17 cellular contexts compared by ENCODE assay signal in genomic region chr19:10339977-10340376, GRCh38. TPM values are rescaled to one million over a fixed set of nuclear protein-coding genes. Genes with fewer than 3 reads are reported as not detected.
DNase-seq lines count a peak whose midpoint lies in the region; ATAC-seq, FAIRE-seq and TF ChIP-seq lines count a peak whose summit lies in the region.
"Had no signal": no experiment of that assay in that cellular context is flagged by ENCODE, and none has a peak within 500 bp of the region (broad histone marks: within the 10 kb centered on the region; RNA-seq: fewer than 3 reads in every experiment).

No MANE protein-coding gene starts in this region.

- DNase-seq in HepG2 (ENCODE audit: low spot score) (no peak), right lobe of liver (no peak), OCI-LY7 (ENCODE audit: low spot score) (no peak), upper lobe of right lung (no peak), GM10266 (ENCODE audit: extremely low spot score) (no peak), ACHN (no peak), foreskin melanocyte (no peak)
- DNase-seq: DMS153, kidney glomerular epithelial cell, NCI-H1417 treated with DMSO at 0.1 percent for 48 hours, NCI-H446 treated with DMSO at 0.1 percent for 48 hours, PC-9, SW 1271, tibial artery had no signal

- H3K9me3 ChIP-seq in HepG2 (ENCODE audit: low read length) = no peaks in the 10 kb centered on the region
- H3K9me3 ChIP-seq in right lobe of liver = no peaks in the 10 kb centered on the region
- H3K9me3 ChIP-seq in OCI-LY7 (ENCODE audit: low read length) = no peaks in the 10 kb centered on the region
- H3K9me3 ChIP-seq in upper lobe of right lung = no peaks in the 10 kb centered on the region
- H3K9me3 ChIP-seq: heart left ventricle, tibial artery had no signal

- peak overlapping the region; percentile 21 for H3K27ac Mint-ChIP-seq in dendritic cell treated with granulocyte-macrophage colony-stimulating factor and Interleukin-4, amounts not matched to agents 40 ng/mL and 50 ng/mL, for 4 days
- H3K27ac Mint-ChIP-seq: progenitor cell of endocrine pancreas had no signal

- H4K20me1 ChIP-seq in HepG2 (ENCODE audit: insufficient read depth, low read length) = no peaks in the 10 kb centered on the region
- no peaks in the 10 kb centered on the region for H4K20me1 ChIP-seq in OCI-LY7 (ENCODE audit: insufficient read depth, low read length)

- no peak for FAIRE-seq in HepG2 (lab: Jason Lieb, UNC)

- TF ChIP-seq EP300 in HepG2 (IDR thresholded peaks at IDR 0.05; ENCODE audit: low read depth in 2 of 2, low read length in 2 of 2) (no peak), HepG2 (CRISPR knock-in tag; IDR thresholded peaks at IDR 0.05; ENCODE audit: borderline replicate concordance) (no peak)

- no peaks in the 10 kb centered on the region for H3K9me3 Mint-ChIP-seq in dendritic cell treated with granulocyte-macrophage colony-stimulating factor and Interleukin-4, amounts not matched to agents 40 ng/mL and 50 ng/mL, for 4 days

- no peak for TF ChIP-seq POLR2A in HepG2 (IDR thresholded peaks at IDR 0.05; ENCODE audit: insufficient read depth in 1 of 2, low read depth in 2 of 2, low read length in 2 of 2)
- no peak for TF ChIP-seq POLR2A in right lobe of liver (IDR thresholded peaks at IDR 0.05)

- H3K79me2 ChIP-seq in HepG2 (ENCODE audit: insufficient read depth, low read length) = no peaks in the 10 kb centered on the region
- H3K79me2 ChIP-seq in OCI-LY7 (ENCODE audit: insufficient read depth, low read depth, low read length) = no peaks in the 10 kb centered on the region

- H3K4me2 ChIP-seq in HepG2 (ENCODE audit: low read depth, low read length) = no peak overlapping the region
- peak overlapping the region; percentile 82 for H3K4me2 ChIP-seq in OCI-LY7 (ENCODE audit: low read length)
- H3K4me2 ChIP-seq: PC-9 had no signal

- intact Hi-C loops in HepG2 (cut with micrococcal nuclease; ENCODE audit: unreplicated experiment) = loop anchor here (5.0 kb wide), 1 partner anchor 47 kb away; no protein-coding TSS in a partner anchor
- intact Hi-C loops in right lobe of liver (cut with DNase I) = loop anchor here in 1 of 2 donors (10.0 kb wide), 1 partner anchor 45 kb away; the partner anchor contains the start of gene TYK2
- intact Hi-C loops in OCI-LY7 (cut with micrococcal nuclease; ENCODE audit: unreplicated experiment) = loop anchor here (10.0 kb wide), 1 partner anchor 225 kb away; the partner anchor contains the start of genes CDKN2D and KRI1
- intact Hi-C loops in dendritic cell treated with granulocyte-macrophage colony-stimulating factor and Interleukin-4, amounts not matched to agents 40 ng/mL and 50 ng/mL, for 4 days (cut with micrococcal nuclease) = no loop called here
- intact Hi-C loops in upper lobe of right lung (cut with DNase I) = no loop called here

- BruUV-seq in HepG2 (replicated peaks; lab: Mats Ljungman, UMichigan) = no TSS peak
- BruUV-seq in OCI-LY7 (replicated peaks; lab: Mats Ljungman, UMichigan) = no TSS peak

- ATAC-seq in HepG2 (no peak), right lobe of liver (no peak), upper lobe of right lung (no peak)

- no peak for TF ChIP-seq RAD21 in HepG2 (CRISPR knock-in tag; IDR thresholded peaks at IDR 0.05)

- H3K4me1 ChIP-seq in HepG2 (ENCODE audit: insufficient read depth, low read length) (peaks cover 65% of the 10 kb centered on the region), right lobe of liver (peaks cover 0 to 18% (median 9%) of the 10 kb centered on the region in 4 donors), OCI-LY7 (ENCODE audit: insufficient read depth, low read length, poor library complexity, severe bottlenecking) (peaks cover 28% of the 10 kb centered on the region), upper lobe of right lung (no peaks in the 10 kb centered on the region)

- H3K4me3 ChIP-seq in HepG2 (replicated peaks in 1 of 3; ENCODE audit: insufficient read depth in 1 of 3, low read depth in 2 of 3, low read length in 3 of 3) = no peak overlapping the region
- H3K4me3 ChIP-seq in right lobe of liver = no peak overlapping the region
- H3K4me3 ChIP-seq in OCI-LY7 (ENCODE audit: low read depth, low read length, poor library complexity, severe bottlenecking) = peak overlapping the region; percentile 70
- no peak overlapping the region for H3K4me3 ChIP-seq in upper lobe of right lung
- H3K4me3 ChIP-seq: PC-9, tibial artery had no signal

- POLR2A ChIA-PET in HepG2 (lab: Yijun Ruan, JAX) = no interaction called here
- POLR2A ChIA-PET in OCI-LY7 (lab: Charles Lee) = interaction anchor here (1.0 to 1.1 kb wide), 2 partner anchors 10 to 52 kb away, joined by 5 to 6 read pairs; no protein-coding TSS in a partner anchor

- H3K9me2 ChIP-seq in OCI-LY7 (ENCODE audit: insufficient read depth, low read length) = no peaks in the 10 kb centered on the region

- H2AFZ ChIP-seq in HepG2 (ENCODE audit: low read length) = no peak overlapping the region
- peak overlapping the region; percentile 92 for H2AFZ ChIP-seq in OCI-LY7 (ENCODE audit: low read length)
- H2AFZ ChIP-seq: PC-9 had no signal

- in situ Hi-C loops in HepG2 (cut with HindIII; ENCODE audit: extremely low pct_ligation_motif_present, low pct_unique_long_range_greater_than_20kb) (loop anchor here (5.0 kb wide), 1 partner anchor 42 kb away; the partner anchor contains the start of gene TYK2), ACHN (cut with HindIII; ENCODE audit: low pct_ligation_motif_present, low pct_unique_long_range_greater_than_20kb, low sequenced_read_pairs) (no loop called here)

- CTCF ChIA-PET in HepG2 (lab: Yijun Ruan, JAX; ENCODE audit: low intra/inter-chr PET ratio, low total read pairs) (no interaction called here), OCI-LY7 (lab: Charles Lee; ENCODE audit: unreplicated experiment) (no interaction called here)

- WGBS in HepG2 (ENCODE audit: low lambda C conversion rate) = 68% methylated on average over 5 of the region's 5 CpGs
- WGBS in right lobe of liver (ENCODE audit: insufficient coverage, low coverage, low lambda C conversion rate, missing lambda C conversion rate) = 57% methylated on average over 1 of the region's 5 CpGs

- peaks cover 10% of the 10 kb centered on the region for H3K36me3 Mint-ChIP-seq in dendritic cell treated with granulocyte-macrophage colony-stimulating factor and Interleukin-4, amounts not matched to agents 40 ng/mL and 50 ng/mL, for 4 days (ENCODE audit: low read depth)

- no peaks in the 10 kb centered on the region for H3K27me3 Mint-ChIP-seq in dendritic cell treated with granulocyte-macrophage colony-stimulating factor and Interleukin-4, amounts not matched to agents 40 ng/mL and 50 ng/mL, for 4 days

- peaks cover 42% of the 10 kb centered on the region for H3K4me1 Mint-ChIP-seq in dendritic cell treated with granulocyte-macrophage colony-stimulating factor and Interleukin-4, amounts not matched to agents 40 ng/mL and 50 ng/mL, for 4 days (ENCODE audit: low read depth)

- H3K27ac ChIP-seq in HepG2 (ENCODE audit: extremely low read length, insufficient read depth, low read length) (no peak overlapping the region), right lobe of liver (no peak overlapping the region), OCI-LY7 (ENCODE audit: low read depth, low read length, poor library complexity, severe bottlenecking) (peak overlapping the region; percentile 52), upper lobe of right lung (peak overlapping the region; percentile 58)
- H3K27ac ChIP-seq: PC-9, tibial artery had no signal

- no peak overlapping the region for H3K4me3 Mint-ChIP-seq in dendritic cell treated with granulocyte-macrophage colony-stimulating factor and Interleukin-4, amounts not matched to agents 40 ng/mL and 50 ng/mL, for 4 days

- H3K9ac ChIP-seq in HepG2 (ENCODE audit: insufficient read depth, low read depth, low read length) = no peak overlapping the region

- H3K27me3 ChIP-seq in HepG2 (ENCODE audit: control insufficient read depth in 1 of 2, insufficient read depth in 2 of 2, low read length in 2 of 2) = peaks cover 1 to 3% of the 10 kb centered on the region in 2 experiments; a peak in 2 of 5 replicates
- H3K27me3 ChIP-seq in right lobe of liver = no peaks in the 10 kb centered on the region
- H3K27me3 ChIP-seq in upper lobe of right lung = no peaks in the 10 kb centered on the region
- H3K27me3 ChIP-seq: heart left ventricle, tibial artery had no signal

- H3K36me3 ChIP-seq in HepG2 (replicated peaks in 1 of 2; ENCODE audit: control insufficient read depth in 1 of 2, insufficient read depth in 2 of 2, low read length in 2 of 2) (no peaks in the 10 kb centered on the region), right lobe of liver (no peaks in the 10 kb centered on the region), OCI-LY7 (ENCODE audit: insufficient read depth, low read length) (no peaks in the 10 kb centered on the region), upper lobe of right lung (no peaks in the 10 kb centered on the region)
- H3K36me3 ChIP-seq: heart left ventricle, tibial artery had no signal

- TF ChIP-seq CTCF in HepG2 (CRISPR knock-in tag; IDR thresholded peaks at IDR 0.05) (no peak), right lobe of liver (IDR thresholded peaks at IDR 0.05) (no peak), OCI-LY7 (conservative IDR thresholded peaks at IDR 0.05; ENCODE audit: low read length) (no peak), upper lobe of right lung (IDR thresholded peaks at IDR 0.05) (no peak), GM10266 (IDR thresholded peaks at IDR 0.05; ENCODE audit: control insufficient read depth, insufficient read depth, low read depth, missing control alignments) (no peak)

RNA-seq across cellular contexts. Expression of gene ICAM3, which starts 0.6 kb away (rescaled TPM):
- 21.0 and 25.1 TPM in 2 replicates for total RNA-seq in HepG2 (2016; rRNA removed; fragmentation: Illumina TruSeq; extraction: Trizol)
- 30.5 and 37.9 TPM in 2 replicates for total RNA-seq in HepG2 (2016; cell fraction: cytosol; rRNA removed; fragmentation: Illumina TruSeq; extraction: Trizol; ENCODE audit: low read depth)
- 19.7 and 23.7 TPM in 2 replicates for total RNA-seq in HepG2 (2016; cell fraction: insoluble cytoplasmic fraction; rRNA removed; fragmentation: Illumina TruSeq; extraction: Trizol)
- total RNA-seq in HepG2 (2016; cell fraction: membrane; rRNA removed; fragmentation: Illumina TruSeq; extraction: Trizol) = 35.4 and 39.7 TPM in 2 replicates
- total RNA-seq in HepG2 (2016; cell fraction: nucleus; rRNA removed; fragmentation: Illumina TruSeq; extraction: Trizol) = 6.5 and 9.1 TPM in 2 replicates
- polyA plus RNA-seq in HepG2 (2011; rRNA removed) = 14.1 and 16.3 TPM in 2 replicates
- 14.0 and 19.9 TPM in 2 replicates for polyA plus RNA-seq in HepG2 (2011; cell fraction: cytosol; rRNA removed)
- polyA plus RNA-seq in HepG2 (2011; cell fraction: nucleus; rRNA removed) = 9.0 and 12.6 TPM in 2 replicates
- polyA plus RNA-seq in HepG2 (2012) = 7.0 and 10.0 TPM in 2 replicates
- polyA plus RNA-seq in HepG2 (2016; cell fraction: cytosol; fragmentation: Illumina TruSeq; extraction: Trizol; ENCODE audit: low read depth) = 38.1 and 51.4 TPM in 2 replicates
- 25.7 and 28.4 TPM in 2 replicates for polyA plus RNA-seq in HepG2 (2016; cell fraction: insoluble cytoplasmic fraction; fragmentation: Illumina TruSeq; extraction: Trizol; ENCODE audit: low read depth)
- 38.5 and 41.1 TPM in 2 replicates for polyA plus RNA-seq in HepG2 (2016; cell fraction: membrane; fragmentation: Illumina TruSeq; extraction: Trizol; ENCODE audit: low read depth)
- 16.9 and 17.0 TPM in 2 replicates for polyA plus RNA-seq in HepG2 (2016; cell fraction: nucleus; fragmentation: Illumina TruSeq; extraction: Trizol; ENCODE audit: insufficient read depth, low read depth)
- 16.1 and 18.5 TPM in 2 replicates for polyA minus RNA-seq in HepG2 (2011; rRNA and poly(A)+ RNA removed; ENCODE audit: low replicate concordance)
- 6.1 and 8.2 TPM in 2 replicates for polyA minus RNA-seq in HepG2 (2011; cell fraction: cytosol; rRNA and poly(A)+ RNA removed)
- 2.4 and 3.5 TPM in 2 replicates for polyA minus RNA-seq in HepG2 (2011; cell fraction: nucleus; rRNA and poly(A)+ RNA removed)
- 10 to 100 TPM; 11.4 to 35.5 (median 22.4) TPM for total RNA-seq in right lobe of liver
- total RNA-seq in OCI-LY7 (2014; rRNA removed; shearing (Covaris generic)) = 63.7 and 66.0 TPM in 2 replicates
- total RNA-seq in OCI-LY7 (2022) = 76.4 and 82.0 TPM in 2 replicates
- total RNA-seq in upper lobe of right lung = 23.8 TPM

RNA-seq across cellular contexts. Expression of gene RAVER1, which starts 6.6 kb away (rescaled TPM):
- total RNA-seq in HepG2 (2016; rRNA removed; fragmentation: Illumina TruSeq; extraction: Trizol) (7.9 and 17.7 TPM in 2 replicates), right lobe of liver (1 to 10 TPM; 5.2 to 9.5 (median 7.1) TPM), OCI-LY7 (2022) (90.7 and 95.8 TPM in 2 replicates), upper lobe of right lung (25.4 TPM)
- 1.7 and 2.4 TPM in 2 replicates for total RNA-seq in HepG2 (2016; cell fraction: cytosol; rRNA removed; fragmentation: Illumina TruSeq; extraction: Trizol; ENCODE audit: low read depth)
- 9.0 and 15.8 TPM in 2 replicates for total RNA-seq in HepG2 (2016; cell fraction: insoluble cytoplasmic fraction; rRNA removed; fragmentation: Illumina TruSeq; extraction: Trizol)
- 6.6 and 7.1 TPM in 2 replicates for total RNA-seq in HepG2 (2016; cell fraction: membrane; rRNA removed; fragmentation: Illumina TruSeq; extraction: Trizol)
- total RNA-seq in HepG2 (2016; cell fraction: nucleus; rRNA removed; fragmentation: Illumina TruSeq; extraction: Trizol) = 16.3 and 16.5 TPM in 2 replicates
- polyA plus RNA-seq in HepG2 (2011; rRNA removed) = 3.6 and 4.4 TPM in 2 replicates
- 1.7 and 2.5 TPM in 2 replicates for polyA plus RNA-seq in HepG2 (2011; cell fraction: cytosol; rRNA removed)
- polyA plus RNA-seq in HepG2 (2011; cell fraction: nucleus; rRNA removed) = 34.1 and 48.6 TPM in 2 replicates
- polyA plus RNA-seq in HepG2 (2012) = 12.1 and 12.9 TPM in 2 replicates
- 1.3 and 2.1 TPM in 2 replicates for polyA plus RNA-seq in HepG2 (2016; cell fraction: cytosol; fragmentation: Illumina TruSeq; extraction: Trizol; ENCODE audit: low read depth)
- 26.5 and 42.8 TPM in 2 replicates for polyA plus RNA-seq in HepG2 (2016; cell fraction: insoluble cytoplasmic fraction; fragmentation: Illumina TruSeq; extraction: Trizol; ENCODE audit: low read depth)
- 5.1 and 6.9 TPM in 2 replicates for polyA plus RNA-seq in HepG2 (2016; cell fraction: membrane; fragmentation: Illumina TruSeq; extraction: Trizol; ENCODE audit: low read depth)
- 40.7 and 45.3 TPM in 2 replicates for polyA plus RNA-seq in HepG2 (2016; cell fraction: nucleus; fragmentation: Illumina TruSeq; extraction: Trizol; ENCODE audit: insufficient read depth, low read depth)
- polyA minus RNA-seq in HepG2 (2011; rRNA and poly(A)+ RNA removed; ENCODE audit: low replicate concordance) = 7.6 and 34.8 TPM in 2 replicates
- polyA minus RNA-seq in HepG2 (2011; cell fraction: cytosol; rRNA and poly(A)+ RNA removed) = 17.3 and 17.5 TPM in 2 replicates
- polyA minus RNA-seq in HepG2 (2011; cell fraction: nucleus; rRNA and poly(A)+ RNA removed) = 10.9 and 15.5 TPM in 2 replicates
- total RNA-seq in OCI-LY7 (2014; rRNA removed; shearing (Covaris generic)) = 21.6 and 35.7 TPM in 2 replicates

RNA-seq across cellular contexts. Expression of gene FDX2, which starts 24.2 kb away (rescaled TPM):
- 21.0 and 22.6 TPM in 2 replicates for total RNA-seq in HepG2 (2016; rRNA removed; fragmentation: Illumina TruSeq; extraction: Trizol)
- 19.4 and 21.0 TPM in 2 replicates for total RNA-seq in HepG2 (2016; cell fraction: cytosol; rRNA removed; fragmentation: Illumina TruSeq; extraction: Trizol; ENCODE audit: low read depth)
- 19.6 and 21.9 TPM in 2 replicates for total RNA-seq in HepG2 (2016; cell fraction: insoluble cytoplasmic fraction; rRNA removed; fragmentation: Illumina TruSeq; extraction: Trizol)
- 26.6 and 29.0 TPM in 2 replicates for total RNA-seq in HepG2 (2016; cell fraction: membrane; rRNA removed; fragmentation: Illumina TruSeq; extraction: Trizol)
- total RNA-seq in HepG2 (2016; cell fraction: nucleus; rRNA removed; fragmentation: Illumina TruSeq; extraction: Trizol) = 10.0 and 11.9 TPM in 2 replicates
- 24.7 and 27.8 TPM in 2 replicates for polyA plus RNA-seq in HepG2 (2011; rRNA removed)
- 16.9 and 23.1 TPM in 2 replicates for polyA plus RNA-seq in HepG2 (2011; cell fraction: cytosol; rRNA removed)
- polyA plus RNA-seq in HepG2 (2011; cell fraction: nucleus; rRNA removed) = 41.9 and 53.1 TPM in 2 replicates
- polyA plus RNA-seq in HepG2 (2012) = 9.2 and 16.3 TPM in 2 replicates
- polyA plus RNA-seq in HepG2 (2016; cell fraction: cytosol; fragmentation: Illumina TruSeq; extraction: Trizol; ENCODE audit: low read depth) = 23.2 and 31.5 TPM in 2 replicates
- polyA plus RNA-seq in HepG2 (2016; cell fraction: insoluble cytoplasmic fraction; fragmentation: Illumina TruSeq; extraction: Trizol; ENCODE audit: low read depth) = 24.7 and 26.8 TPM in 2 replicates
- polyA plus RNA-seq in HepG2 (2016; cell fraction: membrane; fragmentation: Illumina TruSeq; extraction: Trizol; ENCODE audit: low read depth) = 26.3 and 32.9 TPM in 2 replicates
- polyA plus RNA-seq in HepG2 (2016; cell fraction: nucleus; fragmentation: Illumina TruSeq; extraction: Trizol; ENCODE audit: insufficient read depth, low read depth) = 34.9 and 35.0 TPM in 2 replicates
- polyA minus RNA-seq in HepG2 (2011; rRNA and poly(A)+ RNA removed; ENCODE audit: low replicate concordance) = 15.1 and 48.5 TPM in 2 replicates
- 2.3 and 2.8 TPM in 2 replicates for polyA minus RNA-seq in HepG2 (2011; cell fraction: cytosol; rRNA and poly(A)+ RNA removed)
- 6.7 and 6.8 TPM in 2 replicates for polyA minus RNA-seq in HepG2 (2011; cell fraction: nucleus; rRNA and poly(A)+ RNA removed)
- 10 to 100 TPM in 4 of 6 experiments, 1 to 10 TPM in 2; 8.9 to 17.1 (median 10.7) TPM for total RNA-seq in right lobe of liver
- 17.2 and 28.8 TPM in 2 replicates for total RNA-seq in OCI-LY7 (2014; rRNA removed; shearing (Covaris generic))
- total RNA-seq in OCI-LY7 (2022) = 10.4 and 17.1 TPM in 2 replicates
- 19.2 TPM for total RNA-seq in upper lobe of right lung

RNA-seq across cellular contexts. Expression of gene ZGLP1, which starts 30.4 kb away (rescaled TPM):
- 0.56 and 2.4 TPM in 2 replicates for total RNA-seq in HepG2 (2016; rRNA removed; fragmentation: Illumina TruSeq; extraction: Trizol)
- 1.5 and 2.6 TPM in 2 replicates for total RNA-seq in HepG2 (2016; cell fraction: cytosol; rRNA removed; fragmentation: Illumina TruSeq; extraction: Trizol; ENCODE audit: low read depth)
- total RNA-seq in HepG2 (2016; cell fraction: insoluble cytoplasmic fraction; rRNA removed; fragmentation: Illumina TruSeq; extraction: Trizol) = 0.52 and 2.8 TPM in 2 replicates
- 1.8 TPM in 2 replicates for total RNA-seq in HepG2 (2016; cell fraction: membrane; rRNA removed; fragmentation: Illumina TruSeq; extraction: Trizol)
- total RNA-seq in HepG2 (2016; cell fraction: nucleus; rRNA removed; fragmentation: Illumina TruSeq; extraction: Trizol) = 3.4 and 4.8 TPM in 2 replicates
- polyA plus RNA-seq in HepG2 (2011; rRNA removed) = 3.0 and 4.7 TPM in 2 replicates
- polyA plus RNA-seq in HepG2 (2011; cell fraction: cytosol; rRNA removed) = 0.46 and 1.3 TPM in 2 replicates
- 20.3 and 24.6 TPM in 2 replicates for polyA plus RNA-seq in HepG2 (2011; cell fraction: nucleus; rRNA removed)
- polyA plus RNA-seq in HepG2 (2012) = 2.1 and 3.9 TPM in 2 replicates
- polyA plus RNA-seq in HepG2 (2016; cell fraction: cytosol; fragmentation: Illumina TruSeq; extraction: Trizol; ENCODE audit: low read depth) = 1.4 and 1.9 TPM in 2 replicates
- polyA plus RNA-seq in HepG2 (2016; cell fraction: insoluble cytoplasmic fraction; fragmentation: Illumina TruSeq; extraction: Trizol; ENCODE audit: low read depth) = 0.72 and 0.99 TPM in 2 replicates
- polyA plus RNA-seq in HepG2 (2016; cell fraction: membrane; fragmentation: Illumina TruSeq; extraction: Trizol; ENCODE audit: low read depth) = 1.6 and 1.8 TPM in 2 replicates
- 17.4 and 18.0 TPM in 2 replicates for polyA plus RNA-seq in HepG2 (2016; cell fraction: nucleus; fragmentation: Illumina TruSeq; extraction: Trizol; ENCODE audit: insufficient read depth, low read depth)
- 0.18 and 0.28 TPM in 2 replicates for polyA minus RNA-seq in HepG2 (2011; rRNA and poly(A)+ RNA removed; ENCODE audit: low replicate concordance)
- not detected in 2 replicates for polyA minus RNA-seq in HepG2 (2011; cell fraction: cytosol; rRNA and poly(A)+ RNA removed)
- 1.0 and 1.9 TPM in 2 replicates for polyA minus RNA-seq in HepG2 (2011; cell fraction: nucleus; rRNA and poly(A)+ RNA removed)
- 1 to 10 TPM in 5 of 6 experiments, under 1 TPM in 1; 0.62 to 4.4 (median 1.5) TPM for total RNA-seq in right lobe of liver
- total RNA-seq in OCI-LY7 (2014; rRNA removed; shearing (Covaris generic)) = 2.3 and 8.8 TPM in 2 replicates
- total RNA-seq in OCI-LY7 (2022) = 5.4 and 5.7 TPM in 2 replicates
- total RNA-seq in upper lobe of right lung = 3.8 TPM

RNA-seq across cellular contexts. Expression of gene TYK2, which starts 40.4 kb away (rescaled TPM):
- total RNA-seq in HepG2 (2016; rRNA removed; fragmentation: Illumina TruSeq; extraction: Trizol) = 39.9 and 60.1 TPM in 2 replicates
- 18.1 and 22.9 TPM in 2 replicates for total RNA-seq in HepG2 (2016; cell fraction: cytosol; rRNA removed; fragmentation: Illumina TruSeq; extraction: Trizol; ENCODE audit: low read depth)
- 32.6 and 70.2 TPM in 2 replicates for total RNA-seq in HepG2 (2016; cell fraction: insoluble cytoplasmic fraction; rRNA removed; fragmentation: Illumina TruSeq; extraction: Trizol)
- 32.1 and 33.4 TPM in 2 replicates for total RNA-seq in HepG2 (2016; cell fraction: membrane; rRNA removed; fragmentation: Illumina TruSeq; extraction: Trizol)
- total RNA-seq in HepG2 (2016; cell fraction: nucleus; rRNA removed; fragmentation: Illumina TruSeq; extraction: Trizol) = 63.1 and 76.4 TPM in 2 replicates
- polyA plus RNA-seq in HepG2 (2011; rRNA removed) = 38.8 and 40.8 TPM in 2 replicates
- 14.9 and 22.3 TPM in 2 replicates for polyA plus RNA-seq in HepG2 (2011; cell fraction: cytosol; rRNA removed)
- polyA plus RNA-seq in HepG2 (2011; cell fraction: nucleus; rRNA removed) = 283 and 302 TPM in 2 replicates
- 37.3 and 46.8 TPM in 2 replicates for polyA plus RNA-seq in HepG2 (2012)
- 14.0 and 16.4 TPM in 2 replicates for polyA plus RNA-seq in HepG2 (2016; cell fraction: cytosol; fragmentation: Illumina TruSeq; extraction: Trizol; ENCODE audit: low read depth)
- polyA plus RNA-seq in HepG2 (2016; cell fraction: insoluble cytoplasmic fraction; fragmentation: Illumina TruSeq; extraction: Trizol; ENCODE audit: low read depth) = 50.3 and 62.5 TPM in 2 replicates
- 32.6 and 34.8 TPM in 2 replicates for polyA plus RNA-seq in HepG2 (2016; cell fraction: membrane; fragmentation: Illumina TruSeq; extraction: Trizol; ENCODE audit: low read depth)
- 231 and 244 TPM in 2 replicates for polyA plus RNA-seq in HepG2 (2016; cell fraction: nucleus; fragmentation: Illumina TruSeq; extraction: Trizol; ENCODE audit: insufficient read depth, low read depth)
- 53.7 and 73.5 TPM in 2 replicates for polyA minus RNA-seq in HepG2 (2011; rRNA and poly(A)+ RNA removed; ENCODE audit: low replicate concordance)
- polyA minus RNA-seq in HepG2 (2011; cell fraction: cytosol; rRNA and poly(A)+ RNA removed) = 20.7 and 22.3 TPM in 2 replicates
- 30.0 and 34.8 TPM in 2 replicates for polyA minus RNA-seq in HepG2 (2011; cell fraction: nucleus; rRNA and poly(A)+ RNA removed)
- total RNA-seq in right lobe of liver = 100 to 1,000 TPM in 1 of 6 experiments, 10 to 100 TPM in 5; 63.9 to 106 (median 72.9) TPM
- total RNA-seq in OCI-LY7 (2014; rRNA removed; shearing (Covaris generic)) = 151 and 185 TPM in 2 replicates
- total RNA-seq in OCI-LY7 (2022) = 214 and 216 TPM in 2 replicates
- total RNA-seq in upper lobe of right lung = 140 TPM

Comparison
In these comparisons a context has a peak if more than half of its experiments do, and no peak if none do; other contexts are left out.
1. H3K27ac ChIP-seq: peak in OCI-LY7 (single experiment) and upper lobe of right lung (single experiment); none in HepG2 (single experiment) and right lobe of liver (0 of 3).
2. intact Hi-C loops: an anchor here in HepG2 (5.0 kb wide) and OCI-LY7 (10.0 kb wide); none called in dendritic cell treated with granulocyte-macrophage colony-stimulating factor and Interleukin-4, amounts not matched to agents 40 ng/mL and 50 ng/mL, for 4 days and upper lobe of right lung.